ENCODE assay signal across 24 cellular contexts in the genomic region with DNA sequence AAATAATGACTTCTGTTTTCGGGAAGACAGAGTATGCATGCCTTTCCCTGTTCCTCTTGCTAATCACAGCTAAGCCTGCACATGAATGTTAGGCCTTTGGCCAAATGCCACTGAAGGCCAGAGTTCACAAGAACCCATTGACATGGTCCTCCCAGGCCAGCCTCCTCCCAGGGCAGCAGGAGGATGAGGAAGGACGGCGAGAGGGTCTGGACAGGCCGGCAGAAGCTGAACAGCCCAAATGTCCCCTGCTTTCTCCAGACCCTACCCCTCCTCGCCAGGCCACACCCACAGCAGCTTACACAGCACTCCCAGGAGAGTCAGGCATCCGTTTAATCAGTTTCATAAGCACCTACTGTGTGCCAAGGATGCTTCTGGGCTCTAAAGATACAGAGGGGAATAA.
"Had no signal": no experiment of that assay in that cellular context is flagged by ENCODE, and none has a peak within 500 bp of the region (broad histone marks: within the 10 kb centered on the region; RNA-seq: fewer than 3 reads in every experiment).

No MANE protein-coding gene starts in this region.

- H3K27me3 ChIP-seq: brain microvascular endothelial cell, gastrocnemius medialis, right lobe of liver had no signal

- H3K9me3 ChIP-seq: gastrocnemius medialis, lower lobe of right lung, right lobe of liver, thoracic aorta had no signal

- DNase-seq: activated CD4-positive, alpha-beta T cell treated with anti-CD3 and anti-CD28 coated beads for 36 hours; activated CD4-positive, CD25-positive, alpha-beta regulatory T cell; activated gamma-delta T cell treated with Interleukin-2 at 50 U/mL for 16 hours; activated naive CD4-positive, alpha-beta T cell treated with anti-CD3 and anti-CD28 coated beads, Interleukin-2, amount 50 U/mL, for 16 hours; activated T-cell treated with anti-CD3 and anti-CD28 coated beads, Interleukin-2, amount 50 U/mL, for 4 hours; amniotic stem cell; brain microvascular endothelial cell; endodermal cell; gastrocnemius medialis; hippocampal formation; kidney; lower lobe of right lung; mesendoderm; natural killer cell; right lobe of liver; stimulated activated CD4-positive, alpha-beta T cell treated with anti-CD3 and anti-CD28 coated beads, Interleukin-12 subunit alpha, Interleukin-12 subunit beta, amount 100 ng/mL, for 4 hours; stimulated activated CD4-positive, alpha-beta T cell treated with anti-CD3 and anti-CD28 coated beads, Interleukin-4, amount 100 ng/mL, for 1 hour; stimulated activated naive CD8-positive, alpha-beta T cell treated with anti-CD3 and anti-CD28 coated beads, Interleukin-15, Interleukin-2, amounts not matched to agents 100 U/mL and 50 U/mL, for 24 hours; T-helper 1 cell; trophoblast cell had no signal

- H3K36me3 ChIP-seq: brain microvascular endothelial cell, gastrocnemius medialis, lower lobe of right lung, right lobe of liver, thoracic aorta had no signal

- H3K4me1 ChIP-seq: gastrocnemius medialis, lower lobe of right lung, right lobe of liver had no signal

- ATAC-seq: activated CD4-positive, alpha-beta T cell treated with anti-CD3 and anti-CD28 coated beads for 36 hours; activated T-cell treated with anti-CD3 and anti-CD28 coated beads, Interleukin-2, amount 50 U/mL, for 4 hours; activated T-helper 17 cell treated with anti-CD3 and anti-CD28 coated beads, Interleukin-2, amount 50 U/mL, for 72 hours; esophagus mucosa; gastrocnemius medialis; natural killer cell; right lobe of liver; stimulated activated naive CD8-positive, alpha-beta T cell treated with anti-CD3 and anti-CD28 coated beads, Interleukin-15, Interleukin-2, amounts not matched to agents 100 U/mL and 50 U/mL, for 24 hours had no signal

- H3K27ac ChIP-seq: brain microvascular endothelial cell, gastrocnemius medialis, lower lobe of right lung, right lobe of liver, thoracic aorta had no signal

- H3K4me3 ChIP-seq: gastrocnemius medialis, lower lobe of right lung, right lobe of liver, skin epidermis, thoracic aorta had no signal
